ENCODE assay signal across 25 cellular contexts in the genomic region with DNA sequence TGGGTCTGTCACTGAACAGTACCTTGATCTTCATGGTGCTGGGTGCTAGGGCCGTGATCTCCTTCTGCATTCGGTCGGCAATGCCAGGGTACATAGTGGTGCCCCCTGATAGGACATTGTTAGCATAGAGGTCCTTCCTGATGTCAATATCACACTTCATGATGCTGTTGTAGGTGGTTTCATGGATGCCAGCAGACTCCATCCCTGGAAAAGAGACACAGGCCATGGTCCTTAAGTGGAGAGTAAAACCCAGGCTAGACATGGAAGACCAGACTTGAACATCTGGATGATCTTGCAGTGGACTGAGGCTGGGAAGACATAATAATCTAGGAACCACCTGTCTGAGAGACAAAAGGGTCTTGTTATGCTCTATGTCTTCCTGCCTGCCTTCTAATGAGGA. TPM values are rescaled to one million over a fixed set of nuclear protein-coding genes. Genes with fewer than 3 reads are reported as not detected.
DNase-seq lines count a peak whose midpoint lies in the region; TF ChIP-seq lines count a peak whose summit lies in the region.
"Had no signal": no experiment of that assay in that cellular context is flagged by ENCODE, and none has a peak within 500 bp of the region (broad histone marks: within the 10 kb centered on the region; RNA-seq: fewer than 3 reads in every experiment).

No MANE protein-coding gene starts in this region.

- H3K27ac Mint-ChIP-seq in chondrocyte (ENCODE audit: unreplicated experiment) (peak overlapping the region; percentile 67), osteocyte (ENCODE audit: unreplicated experiment) (peak overlapping the region; percentile 42)
- H3K27ac Mint-ChIP-seq: B cell had no signal

- TF ChIP-seq CTCF in chondrocyte (IDR thresholded peaks at IDR 0.05) = no peak
- no peak for TF ChIP-seq CTCF in osteocyte (IDR thresholded peaks at IDR 0.05)
- TF ChIP-seq CTCF in tibial artery (IDR thresholded peaks at IDR 0.05) = no peak

- H3K36me3 Mint-ChIP-seq in chondrocyte (ENCODE audit: low read depth) (peaks cover 65% of the 10 kb centered on the region), osteocyte (ENCODE audit: unreplicated experiment) (peaks cover 29% of the 10 kb centered on the region)

- H3K4me3 Mint-ChIP-seq in chondrocyte (ENCODE audit: unreplicated experiment) = no peak overlapping the region
- H3K4me3 Mint-ChIP-seq in osteocyte (ENCODE audit: unreplicated experiment) = no peak overlapping the region
- H3K4me3 Mint-ChIP-seq: B cell; CD8-positive, alpha-beta memory T cell had no signal

- no peak for DNase-seq in chondrocyte (ENCODE audit: low spot score)
- no peak for DNase-seq in osteocyte (ENCODE audit: extremely low spot score, unreplicated experiment)
- no peak for DNase-seq in tibial artery
- DNase-seq in NCI-H2029 treated with DMSO at 0.1 percent for 48 hours (lab: John Stamatoyannopoulos, UW) = no peak
- DNase-seq in NCI-H748 treated with DMSO at 0.1 percent for 48 hours (lab: John Stamatoyannopoulos, UW) = no peak
- no peak for DNase-seq in stimulated activated CD4-positive, alpha-beta T cell treated with anti-CD3 and anti-CD28 coated beads, Interleukin-4, amount 100 ng/mL, for 24 hours
- no peak for DNase-seq in activated T-cell treated with anti-CD3 and anti-CD28 coated beads, Interleukin-2, amount 50 U/mL, for 48 hours
- DNase-seq: CD8-positive, alpha-beta memory T cell; DMS 273 treated with DMSO at 0.1 percent for 48 hours; DMS79; EL; GDM1; GOT3; KG1; MM.1S; NCI-H2029; NCI-H446 treated with DMSO at 0.1 percent for 48 hours; NCI-H526 treated with DMSO at 0.1 percent for 48 hours; Peyer's patch; SHP77 treated with DMSO at 0.1 percent for 48 hours had no signal

- H3K4me3 ChIP-seq in tibial artery = no peak overlapping the region
- H3K4me3 ChIP-seq: GM12878, HAP-1, Peyer's patch, SK-N-MC had no signal

- peaks cover 58% of the 10 kb centered on the region for H3K4me1 Mint-ChIP-seq in chondrocyte (ENCODE audit: low read depth)
- peaks cover 9% of the 10 kb centered on the region for H3K4me1 Mint-ChIP-seq in osteocyte (ENCODE audit: unreplicated experiment)

- H3K9me3 ChIP-seq in tibial artery = no peaks in the 10 kb centered on the region
- H3K9me3 ChIP-seq: HAP-1, Peyer's patch had no signal

- H3K4me1 ChIP-seq in tibial artery = peaks cover 0 to 64% (median 37%) of the 10 kb centered on the region in 4 donors

- H3K27me3 Mint-ChIP-seq in chondrocyte (ENCODE audit: low read depth) (no peaks in the 10 kb centered on the region), osteocyte (ENCODE audit: unreplicated experiment) (no peaks in the 10 kb centered on the region)
- H3K27me3 Mint-ChIP-seq: B cell; CD8-positive, alpha-beta memory T cell had no signal

- no peaks in the 10 kb centered on the region for H3K27me3 ChIP-seq in tibial artery
- H3K27me3 ChIP-seq: Peyer's patch had no signal

- H3K27ac ChIP-seq in tibial artery = peak overlapping the region; percentile 54 to 89
- H3K27ac ChIP-seq: C4-2B, Peyer's patch, SK-N-MC had no signal

- intact Hi-C loops in tibial artery (cut with DNase I; ENCODE audit: low total_unique reads) = loop anchor here (5.0 to 10.0 kb wide), 2 partner anchors 49 to 277 kb away; no protein-coding TSS in a partner anchor

- H3K9me3 Mint-ChIP-seq in chondrocyte (ENCODE audit: low read depth) (no peaks in the 10 kb centered on the region), osteocyte (ENCODE audit: unreplicated experiment) (no peaks in the 10 kb centered on the region)
- H3K9me3 Mint-ChIP-seq: CD8-positive, alpha-beta memory T cell had no signal

- peaks cover 76 to 87% (median 81%) of the 10 kb centered on the region in 3 donors for H3K36me3 ChIP-seq in tibial artery
- H3K36me3 ChIP-seq: HAP-1 had no signal

RNA-seq across cellular contexts. Expression of gene ACTA2, which starts 14.5 kb away (rescaled TPM):
- 846 to 4,145 TPM (median 3,929 TPM) in 3 replicates for total RNA-seq in chondrocyte
- 315 and 329 TPM in 2 replicates for total RNA-seq in osteocyte

RNA-seq across cellular contexts. Expression of gene FAS, which starts 52.6 kb away (rescaled TPM):
- total RNA-seq in chondrocyte (11.2 to 11.6 TPM (median 11.5 TPM) in 3 replicates), osteocyte (6.9 and 8.8 TPM in 2 replicates)

RNA-seq across cellular contexts. Expression of gene STAMBPL1, which starts 58.0 kb away (rescaled TPM):
- total RNA-seq in chondrocyte (1.6 to 2.7 TPM (median 2.1 TPM) in 3 replicates), osteocyte (4.5 and 4.8 TPM in 2 replicates)
